ENCODE assay signal across 26 cellular contexts in genomic region chr19:46920341-46920740, GRCh38.
"Had no signal": no experiment of that assay in that cellular context is flagged by ENCODE, and none has a peak within 500 bp of the region (broad histone marks: within the 10 kb centered on the region; RNA-seq: fewer than 3 reads in every experiment).

No MANE protein-coding gene starts in this region.

- DNase-seq: activated B cell treated with CpG ODN at 0.5 μM for 24 hours; activated CD4-positive, alpha-beta memory T cell treated with anti-CD3 and anti-CD28 coated beads for 36 hours; activated CD4-positive, alpha-beta T cell treated with anti-CD3 and anti-CD28 coated beads, Interleukin-2, amount 10 ng/mL, durations not matched to agents 7 days and 5 days; activated CD8-positive, alpha-beta memory T cell treated with anti-CD3 and anti-CD28 coated beads for 24 hours; activated gamma-delta T cell treated with Interleukin-2 at 50 U/mL for 16 hours; activated naive CD4-positive, alpha-beta T cell treated with anti-CD3 and anti-CD28 coated beads, Interleukin-2, amount 50 U/mL, for 16 hours; activated naive CD8-positive, alpha-beta T cell treated with anti-CD3 and anti-CD28 coated beads, Interleukin-2, amount 10 ng/mL, durations not matched to agents 7 days and 5 days; activated T-cell treated with anti-CD3 and anti-CD28 coated beads, Interleukin-2, amount 50 U/mL, for 72 hours; adrenal gland; anterior cingulate cortex; MG63; MV-4-11; NCI-H1092 treated with DMSO at 0.1 percent for 48 hours; NCI-H1417 treated with DMSO at 0.1 percent for 48 hours; NCI-H1694; NCI-H2029 treated with DMSO at 0.1 percent for 48 hours; NCI-H345; NCI-H510A; NCI-H526 treated with DMSO at 0.1 percent for 48 hours; NCI-H82; Peyer's patch; SHP77 had no signal

- H3K27me3 Mint-ChIP-seq: activated B cell treated with CpG ODN at 0.5 μM for 24 hours; activated CD4-positive, alpha-beta memory T cell treated with anti-CD3 and anti-CD28 coated beads for 36 hours; activated CD4-positive, alpha-beta T cell treated with anti-CD3 and anti-CD28 coated beads, Interleukin-2, amount 10 ng/mL, durations not matched to agents 7 days and 5 days; activated naive CD8-positive, alpha-beta T cell treated with anti-CD3 and anti-CD28 coated beads, Interleukin-2, amount 10 ng/mL, durations not matched to agents 7 days and 5 days had no signal

- ATAC-seq: activated T-cell treated with anti-CD3 and anti-CD28 coated beads, Interleukin-2, amount 50 U/mL, for 72 hours had no signal

- H3K9me3 ChIP-seq: adrenal gland, MG63, Peyer's patch, SJSA1 had no signal

- H3K4me3 Mint-ChIP-seq: activated B cell treated with CpG ODN at 0.5 μM for 24 hours; activated CD4-positive, alpha-beta memory T cell treated with anti-CD3 and anti-CD28 coated beads for 36 hours; activated CD4-positive, alpha-beta T cell treated with anti-CD3 and anti-CD28 coated beads, Interleukin-2, amount 10 ng/mL, durations not matched to agents 7 days and 5 days; activated naive CD8-positive, alpha-beta T cell treated with anti-CD3 and anti-CD28 coated beads, Interleukin-2, amount 10 ng/mL, durations not matched to agents 7 days and 5 days; activated T-cell treated with anti-CD3 and anti-CD28 coated beads, Interleukin-2, amount 50 U/mL, for 72 hours; T-helper 1 cell treated with Interleukin-12 subunit alpha and Interleukin-12 subunit beta and Interleukin-4 antibody, amounts not matched to agents 30 μg/mL and 1 μg/mL, for 36 hours had no signal

- H3K27ac ChIP-seq: adrenal gland, Peyer's patch, RWPE1, SJSA1 had no signal

- H3K9me3 Mint-ChIP-seq: activated B cell treated with CpG ODN at 0.5 μM for 24 hours; activated CD4-positive, alpha-beta memory T cell treated with anti-CD3 and anti-CD28 coated beads for 36 hours; activated CD4-positive, alpha-beta T cell treated with anti-CD3 and anti-CD28 coated beads, Interleukin-2, amount 10 ng/mL, durations not matched to agents 7 days and 5 days; activated naive CD8-positive, alpha-beta T cell treated with anti-CD3 and anti-CD28 coated beads, Interleukin-2, amount 10 ng/mL, durations not matched to agents 7 days and 5 days; activated T-cell treated with anti-CD3 and anti-CD28 coated beads, Interleukin-2, amount 50 U/mL, for 72 hours; activated T-helper 2 cell treated with anti-CD3 and anti-CD28 coated beads, Interferon-gamma antibody, Interleukin-2, Interleukin-4, amounts not matched to agents 10 μg/mL and 5 μg/mL and 100 μg/mL, durations not matched to agents 14 hours and 24 hours and 36 hours; T-helper 1 cell treated with Interleukin-12 subunit alpha and Interleukin-12 subunit beta and Interleukin-4 antibody, amounts not matched to agents 30 μg/mL and 1 μg/mL, for 36 hours had no signal

- H3K27me3 ChIP-seq: adrenal gland, MG63, Peyer's patch, SJSA1 had no signal

- H3K27ac Mint-ChIP-seq: activated B cell treated with CpG ODN at 0.5 μM for 24 hours; activated CD4-positive, alpha-beta memory T cell treated with anti-CD3 and anti-CD28 coated beads for 36 hours; activated CD4-positive, alpha-beta T cell treated with anti-CD3 and anti-CD28 coated beads, Interleukin-2, amount 10 ng/mL, durations not matched to agents 7 days and 5 days; activated naive CD8-positive, alpha-beta T cell treated with anti-CD3 and anti-CD28 coated beads, Interleukin-2, amount 10 ng/mL, durations not matched to agents 7 days and 5 days; activated T-cell treated with anti-CD3 and anti-CD28 coated beads, Interleukin-2, amount 50 U/mL, for 72 hours; activated T-helper 2 cell treated with anti-CD3 and anti-CD28 coated beads, Interferon-gamma antibody, Interleukin-2, Interleukin-4, amounts not matched to agents 10 μg/mL and 5 μg/mL and 100 μg/mL, durations not matched to agents 14 hours and 24 hours and 36 hours; T-helper 1 cell treated with Interleukin-12 subunit alpha and Interleukin-12 subunit beta and Interleukin-4 antibody, amounts not matched to agents 30 μg/mL and 1 μg/mL, for 36 hours had no signal

- H3K4me3 ChIP-seq: adrenal gland, MG63, Peyer's patch, SJSA1 had no signal
